8 cellular contexts compared by ENCODE assay signal in genomic region chr11:78000193-78000592, GRCh38. TPM values are rescaled to one million over a fixed set of nuclear protein-coding genes. Genes with fewer than 3 reads are reported as not detected.
DNase-seq lines count a peak whose midpoint lies in the region; ATAC-seq, FAIRE-seq and TF ChIP-seq lines count a peak whose summit lies in the region.

No MANE protein-coding gene starts in this region.

- no peaks in the 10 kb centered on the region for H3K9me3 Mint-ChIP-seq in CD8-positive, alpha-beta memory T cell
- peaks cover 2% of the 10 kb centered on the region for H3K9me3 Mint-ChIP-seq in astrocyte (ENCODE audit: unreplicated experiment)

- H3K27ac Mint-ChIP-seq in CD8-positive, alpha-beta memory T cell, result peak overlapping the region in 2 of 8 donors; percentile 11 to 38
- H3K27ac Mint-ChIP-seq in astrocyte (ENCODE audit: unreplicated experiment), result no peak overlapping the region

- no peaks in the 10 kb centered on the region for H3K27me3 ChIP-seq in CD8-positive, alpha-beta memory T cell (ENCODE audit: insufficient read depth, low read length, poor library complexity, severe bottlenecking)
- H3K27me3 ChIP-seq in astrocyte (ENCODE audit: insufficient read depth, low read length) (peaks cover 5% of the 10 kb centered on the region), hepatocyte (no peaks in the 10 kb centered on the region)

- no peak for FAIRE-seq in astrocyte (lab: Jason Lieb, UNC)

- CTCF ChIA-PET in CD8-positive, alpha-beta memory T cell (lab: Charles Lee), result interaction anchor here (1.0 to 1.4 kb wide), 3 partner anchors 13 to 78 kb away, joined by 3 to 4 read pairs (median 3); no protein-coding TSS in a partner anchor

- no peaks in the 10 kb centered on the region for H3K36me3 ChIP-seq in CD8-positive, alpha-beta memory T cell (ENCODE audit: insufficient read depth, low read length)
- no peaks in the 10 kb centered on the region for H3K36me3 ChIP-seq in astrocyte (ENCODE audit: insufficient read depth, low read length)
- H3K36me3 ChIP-seq in hepatocyte (replicated peaks; ENCODE audit: insufficient read depth, low read depth), result no peaks in the 10 kb centered on the region

- no peak overlapping the region for H3K4me3 ChIP-seq in CD8-positive, alpha-beta memory T cell (ENCODE audit: low read length)
- no peak overlapping the region for H3K4me3 ChIP-seq in astrocyte (ENCODE audit: insufficient read depth, low read depth, low read length)
- H3K4me3 ChIP-seq in hepatocyte, result no peak overlapping the region

- in situ Hi-C loops in SK-MEL-5 (cut with HindIII; ENCODE audit: low pct_unique_long_range_greater_than_20kb, low sequenced_read_pairs), result no loop called here

- no peak overlapping the region for H3K27ac ChIP-seq in CD8-positive, alpha-beta memory T cell (ENCODE audit: low read depth, low read length)
- H3K27ac ChIP-seq in astrocyte (ENCODE audit: low read depth, low read length) (no peak overlapping the region), hepatocyte (no peak overlapping the region)

- H3K9me2 ChIP-seq in hepatocyte (replicated peaks; ENCODE audit: insufficient read depth), result no peaks in the 10 kb centered on the region

- POLR2A ChIA-PET in CD8-positive, alpha-beta memory T cell (lab: Charles Lee), result no interaction called here

- peak in 3 of 5 donors; percentile 28 to 52 (median 40) for DNase-seq in CD8-positive, alpha-beta memory T cell
- peak; percentile 95 for DNase-seq in NCI-H1092 treated with DMSO at 0.1 percent for 48 hours (lab: John Stamatoyannopoulos, UW)
- DNase-seq in SK-MEL-5 (ENCODE audit: low read depth, low spot score), result peak; percentile 80
- peak; percentile 54 for DNase-seq in astrocyte (ENCODE audit: low read depth)
- peak; percentile 78 for DNase-seq in hepatocyte (ENCODE audit: low spot score)
- peak; percentile 55 for DNase-seq in stimulated activated CD4-positive, alpha-beta T cell treated with anti-CD3 and anti-CD28 coated beads, Interleukin-15, amount 100 ng/mL, for 24 hours

- TF ChIP-seq CTCF in astrocyte (IDR thresholded peaks at IDR 0.05; ENCODE audit: insufficient read depth, low read depth, low read length) (peak; percentile 60), hepatocyte (IDR thresholded peaks at IDR 0.05; ENCODE audit: poor library complexity) (peak; percentile 68)

- peaks cover 8% of the 10 kb centered on the region for H3K4me1 ChIP-seq in CD8-positive, alpha-beta memory T cell (ENCODE audit: insufficient read depth, low read length)
- H3K4me1 ChIP-seq in astrocyte (ENCODE audit: insufficient read depth, low read length) (peaks cover 1% of the 10 kb centered on the region), hepatocyte (ENCODE audit: insufficient read depth) (peaks cover 4% of the 10 kb centered on the region)

- H3K4me2 ChIP-seq in astrocyte (ENCODE audit: low read length) (no peak overlapping the region), hepatocyte (no peak overlapping the region)

- H3K4me1 Mint-ChIP-seq in CD8-positive, alpha-beta memory T cell, result peaks cover 2 to 7% (median 5%) of the 10 kb centered on the region in 3 donors
- peaks cover 2% of the 10 kb centered on the region for H3K4me1 Mint-ChIP-seq in astrocyte (ENCODE audit: low read depth, unreplicated experiment)

- WGBS in hepatocyte (ENCODE audit: low lambda C conversion rate, missing lambda C conversion rate), result 33% methylated on average over 1 of the region's 1 CpG

- H2AFZ ChIP-seq in astrocyte (ENCODE audit: low read depth, low read length) (no peak overlapping the region), hepatocyte (no peak overlapping the region)

- no peaks in the 10 kb centered on the region for H3K79me2 ChIP-seq in astrocyte (ENCODE audit: insufficient read depth, low read length)
- H3K79me2 ChIP-seq in hepatocyte, result no peaks in the 10 kb centered on the region

- H4K20me1 ChIP-seq in astrocyte (ENCODE audit: insufficient read depth, low read length) (no peaks in the 10 kb centered on the region), hepatocyte (ENCODE audit: insufficient read depth, poor library complexity, severe bottlenecking) (no peaks in the 10 kb centered on the region)

- H3K27me3 Mint-ChIP-seq in CD8-positive, alpha-beta memory T cell, result peaks cover 0 to 2% of the 10 kb centered on the region in 2 donors
- H3K27me3 Mint-ChIP-seq in astrocyte (ENCODE audit: low read depth, unreplicated experiment), result peaks cover 3% of the 10 kb centered on the region

- ATAC-seq in GM21360 (IDR thresholded peaks at IDR 0.05; ENCODE audit: unreplicated experiment) (peak; percentile 60), HG03108 (IDR thresholded peaks at IDR 0.05; ENCODE audit: unreplicated experiment) (no peak)

- peaks cover 0 to 2% (median 0%) of the 10 kb centered on the region in 3 donors for H3K36me3 Mint-ChIP-seq in CD8-positive, alpha-beta memory T cell
- no peaks in the 10 kb centered on the region for H3K36me3 Mint-ChIP-seq in astrocyte (ENCODE audit: low read depth, unreplicated experiment)

- H3K9me3 ChIP-seq in CD8-positive, alpha-beta memory T cell (ENCODE audit: low read length), result no peaks in the 10 kb centered on the region
- no peaks in the 10 kb centered on the region for H3K9me3 ChIP-seq in astrocyte (ENCODE audit: insufficient read depth, low read depth, low read length)
- no peaks in the 10 kb centered on the region for H3K9me3 ChIP-seq in hepatocyte (ENCODE audit: low read depth)

- H3K4me3 Mint-ChIP-seq in CD8-positive, alpha-beta memory T cell, result peak overlapping the region in 1 of 7 donors; percentile 17
- H3K4me3 Mint-ChIP-seq in astrocyte (ENCODE audit: unreplicated experiment), result no peak overlapping the region

- H3K9ac ChIP-seq in astrocyte (ENCODE audit: low read length), result no peak overlapping the region

RNA-seq across cellular contexts. Expression of gene INTS4, which starts 5.7 kb away (rescaled TPM):
- 10 to 100 TPM; 52.2 to 54.9 TPM for total RNA-seq in CD8-positive, alpha-beta memory T cell
- 44.5 TPM for polyA plus RNA-seq in CD8-positive, alpha-beta memory T cell
- total RNA-seq in SK-MEL-5 (2014; rRNA removed; shearing (Covaris generic)), result 28.7 and 30.3 TPM in 2 replicates
- 16.9 and 18.6 TPM in 2 replicates for polyA plus RNA-seq in SK-MEL-5 (2015; cell fraction: cytosol; rRNA removed)
- 82.7 and 93.3 TPM in 2 replicates for polyA plus RNA-seq in SK-MEL-5 (2015; cell fraction: nucleus; rRNA removed)
- 32.2 and 35.0 TPM in 2 replicates for total RNA-seq in astrocyte
- total RNA-seq in hepatocyte, result 22.7 and 28.0 TPM in 2 replicates
- polyA plus RNA-seq in hepatocyte, result 19.2 and 24.0 TPM in 2 replicates

RNA-seq across cellular contexts. Expression of gene KCTD14, which starts 22.9 kb away (rescaled TPM):
- under 1 TPM; 0.20 to 0.27 TPM for total RNA-seq in CD8-positive, alpha-beta memory T cell
- 0.20 TPM for polyA plus RNA-seq in CD8-positive, alpha-beta memory T cell
- total RNA-seq in SK-MEL-5 (2014; rRNA removed; shearing (Covaris generic)), result 0.80 TPM in 1 of 2 replicates, not detected in the other
- 0.25 TPM in 1 of 2 replicates, not detected in the other for polyA plus RNA-seq in SK-MEL-5 (2015; cell fraction: cytosol; rRNA removed)
- polyA plus RNA-seq in SK-MEL-5 (2015; cell fraction: nucleus; rRNA removed), result not detected in 2 replicates
- total RNA-seq in astrocyte (1.0 and 1.1 TPM in 2 replicates), hepatocyte (6.0 TPM in 2 replicates)
- polyA plus RNA-seq in hepatocyte, result 8.1 and 8.7 TPM in 2 replicates

Comparison
In these comparisons a context has a peak if more than half of its experiments do, and no peak if none do; other contexts are left out.
1. DNase-seq: peak in every context shown above with its lines; median percentile 95 in NCI-H1092 treated with DMSO at 0.1 percent for 48 hours; 80 in SK-MEL-5; 78 in hepatocyte; 55 in stimulated activated CD4-positive, alpha-beta T cell treated with anti-CD3 and anti-CD28 coated beads, Interleukin-15, amount 100 ng/mL, for 24 hours; 54 in astrocyte; 40 in CD8-positive, alpha-beta memory T cell.